Comparison of ENCODE assay signal across 1 cellular context in genomic region chr3:184811034-184811433, GRCh38.
TF ChIP-seq lines count a peak whose summit lies in the region.

No MANE protein-coding gene starts in this region.

TF ChIP-seq in K562, 482 proteins besides CTCF, POLR2A, EP300 and RAD21:
- no peak for TF ChIP-seq ZNF609 (CRISPR knock-in tag; IDR thresholded peaks at IDR 0.05; ENCODE audit: borderline replicate concordance)
- TF ChIP-seq NR3C1 (CRISPR knock-in tag; IDR thresholded peaks at IDR 0.05) = no peak
- no peak for TF ChIP-seq ZNF239 (CRISPR knock-in tag; IDR thresholded peaks at IDR 0.05)
- TF ChIP-seq NFYB (IDR thresholded peaks at IDR 0.05; ENCODE audit: extremely low read depth, insufficient read length) = no peak
- TF ChIP-seq MLX (CRISPR knock-in tag; conservative IDR thresholded peaks at IDR 0.05) = no peak
